ENCODE assay signal across 1 cellular context in the genomic region with DNA sequence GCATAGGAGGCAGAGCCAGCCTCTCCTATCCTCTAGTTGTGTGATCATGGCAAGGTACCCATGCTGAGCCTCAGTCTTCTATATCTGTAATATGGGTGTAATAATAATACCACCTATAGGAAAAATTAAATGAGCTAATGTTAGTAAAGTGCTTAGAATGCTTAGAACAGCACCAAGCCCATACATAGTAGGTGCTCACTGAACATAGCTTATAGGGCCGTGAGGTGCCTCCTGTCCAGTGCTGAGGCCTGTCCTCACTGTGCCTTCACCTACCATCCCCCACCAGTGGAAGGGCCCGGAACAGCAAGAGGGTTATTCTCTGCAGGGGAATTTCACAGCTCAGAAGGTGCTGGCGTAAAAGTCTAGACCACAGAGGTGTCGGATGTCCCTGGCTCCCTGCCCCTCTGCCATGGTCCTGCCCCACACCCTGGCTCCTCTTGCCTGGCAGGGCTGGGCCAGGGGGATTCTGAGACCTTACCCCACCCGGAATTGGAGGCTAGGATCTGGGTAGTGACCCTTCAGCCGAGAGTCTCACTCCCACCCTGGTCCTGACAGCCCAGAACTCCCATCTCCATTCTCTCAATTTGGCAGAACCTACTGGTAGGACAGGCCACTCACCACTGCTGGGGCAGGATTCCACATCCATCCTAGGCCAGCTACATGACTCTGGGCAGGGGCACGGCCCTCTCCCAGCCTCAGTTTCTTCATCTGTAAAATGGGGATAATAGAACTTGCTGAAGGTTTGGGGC.
TF ChIP-seq lines count a peak whose summit lies in the region.

No MANE protein-coding gene starts in this region.

TF ChIP-seq in IMR-90, 13 proteins besides CTCF, POLR2A, EP300 and RAD21:
- no peak for TF ChIP-seq MAZ (IDR thresholded peaks at IDR 0.05; ENCODE audit: borderline replicate concordance, low read depth, low read length)
- no peak for TF ChIP-seq RCOR1 (IDR thresholded peaks at IDR 0.05; ENCODE audit: insufficient replicate concordance, low read length)
- TF ChIP-seq, protein P1, sequence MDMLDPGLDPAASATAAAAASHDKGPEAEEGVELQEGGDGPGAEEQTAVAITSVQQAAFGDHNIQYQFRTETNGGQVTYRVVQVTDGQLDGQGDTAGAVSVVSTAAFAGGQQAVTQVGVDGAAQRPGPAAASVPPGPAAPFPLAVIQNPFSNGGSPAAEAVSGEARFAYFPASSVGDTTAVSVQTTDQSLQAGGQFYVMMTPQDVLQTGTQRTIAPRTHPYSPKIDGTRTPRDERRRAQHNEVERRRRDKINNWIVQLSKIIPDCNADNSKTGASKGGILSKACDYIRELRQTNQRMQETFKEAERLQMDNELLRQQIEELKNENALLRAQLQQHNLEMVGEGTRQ (IDR thresholded peaks at IDR 0.05; ENCODE audit: low read depth, low read length) = no peak
- TF ChIP-seq CHD1 (IDR thresholded peaks at IDR 0.05; ENCODE audit: low read depth, low read length) = no peak
- TF ChIP-seq, protein P2, sequence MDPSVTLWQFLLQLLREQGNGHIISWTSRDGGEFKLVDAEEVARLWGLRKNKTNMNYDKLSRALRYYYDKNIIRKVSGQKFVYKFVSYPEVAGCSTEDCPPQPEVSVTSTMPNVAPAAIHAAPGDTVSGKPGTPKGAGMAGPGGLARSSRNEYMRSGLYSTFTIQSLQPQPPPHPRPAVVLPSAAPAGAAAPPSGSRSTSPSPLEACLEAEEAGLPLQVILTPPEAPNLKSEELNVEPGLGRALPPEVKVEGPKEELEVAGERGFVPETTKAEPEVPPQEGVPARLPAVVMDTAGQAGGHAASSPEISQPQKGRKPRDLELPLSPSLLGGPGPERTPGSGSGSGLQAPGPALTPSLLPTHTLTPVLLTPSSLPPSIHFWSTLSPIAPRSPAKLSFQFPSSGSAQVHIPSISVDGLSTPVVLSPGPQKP (IDR thresholded peaks at IDR 0.05; ENCODE audit: borderline replicate concordance, low read depth, low read length) = no peak
- no peak for TF ChIP-seq NFE2L2 (IDR thresholded peaks at IDR 0.05; ENCODE audit: low read depth, low read length)
- TF ChIP-seq BHLHE40 (IDR thresholded peaks at IDR 0.05; ENCODE audit: low read depth, low read length) = no peak
- TF ChIP-seq MXI1 (IDR thresholded peaks at IDR 0.05; ENCODE audit: borderline replicate concordance, low read depth, low read length) = no peak
- TF ChIP-seq MAFK (IDR thresholded peaks at IDR 0.05; ENCODE audit: low read depth, low read length) = no peak
- no peak for TF ChIP-seq CEBPB (IDR thresholded peaks at IDR 0.05; ENCODE audit: low read depth, low read length)
- TF ChIP-seq FOS (IDR thresholded peaks at IDR 0.05; ENCODE audit: low read depth, low read length) = no peak
- no peak for TF ChIP-seq SMC3 (IDR thresholded peaks at IDR 0.05; ENCODE audit: low read depth, low read length)
- TF ChIP-seq RFX5 (IDR thresholded peaks at IDR 0.05; ENCODE audit: low read depth, low read length) = no peak
